ENCODE assay signal across 13 cellular contexts in genomic region chr12:40208707-40209106, GRCh38. TPM values are rescaled to one million over a fixed set of nuclear protein-coding genes. Genes with fewer than 3 reads are reported as not detected.
DNase-seq lines count a peak whose midpoint lies in the region; ATAC-seq and TF ChIP-seq lines count a peak whose summit lies in the region.
"Had no signal": no experiment of that assay in that cellular context is flagged by ENCODE, and none has a peak within 500 bp of the region (broad histone marks: within the 10 kb centered on the region; RNA-seq: fewer than 3 reads in every experiment).

No MANE protein-coding gene starts in this region.

- peak overlapping the region; percentile 74 for H3K4me2 ChIP-seq in OCI-LY3 (ENCODE audit: low read length)

- H3K4me1 ChIP-seq in OCI-LY3 (ENCODE audit: low read length) (peaks cover 29% of the 10 kb centered on the region), transverse colon (peaks cover 0 to 7% (median 0%) of the 10 kb centered on the region in 4 donors), SJCRH30 (no peaks in the 10 kb centered on the region)

- H3K27ac ChIP-seq in OCI-LY3 (ENCODE audit: low read length): peak overlapping the region; percentile 85
- peak overlapping the region in 3 of 4 donors; percentile 4 to 57 (median 8) for H3K27ac ChIP-seq in transverse colon
- H3K27ac ChIP-seq in SJCRH30: no peak overlapping the region

- H3K9me3 ChIP-seq in OCI-LY3 (ENCODE audit: insufficient read depth, low read length) (peaks cover 7% of the 10 kb centered on the region), transverse colon (no peaks in the 10 kb centered on the region), SJCRH30 (replicated peaks) (no peaks in the 10 kb centered on the region)

- TF ChIP-seq CTCF in OCI-LY3 (IDR thresholded peaks at IDR 0.05; ENCODE audit: low read depth, low read length): no peak
- no peak for TF ChIP-seq CTCF in transverse colon (IDR thresholded peaks at IDR 0.05)

- no peaks in the 10 kb centered on the region for H3K79me2 ChIP-seq in OCI-LY3 (ENCODE audit: low read length)

- no peaks in the 10 kb centered on the region for H3K27me3 ChIP-seq in OCI-LY3 (ENCODE audit: low read depth, low read length)
- H3K27me3 ChIP-seq in transverse colon: no peaks in the 10 kb centered on the region
- 0 out of 2 replicates have a peak, but pooled peaks cover under 1% of the 10 kb centered on the region for H3K27me3 ChIP-seq in SJCRH30

- no peaks in the 10 kb centered on the region for H4K20me1 ChIP-seq in OCI-LY3 (ENCODE audit: insufficient read depth, low read length)

- no peak for TF ChIP-seq EP300 in transverse colon (IDR thresholded peaks at IDR 0.05; ENCODE audit: low read depth)

- intact Hi-C loops in transverse colon (cut with DNase I; ENCODE audit: low total_unique reads): no loop called here

- no peak overlapping the region for H3K4me3 Mint-ChIP-seq in activated CD4-positive, alpha-beta memory T cell treated with anti-CD3 and anti-CD28 coated beads, Interleukin-2, amount 10 ng/mL, durations not matched to agents 7 days and 5 days
- H3K4me3 Mint-ChIP-seq: brain had no signal

- TF ChIP-seq POLR2A in transverse colon (IDR thresholded peaks at IDR 0.05): no peak

- H3K36me3 ChIP-seq in OCI-LY3 (replicated peaks; ENCODE audit: low read depth, low read length) (peaks cover 4% of the 10 kb centered on the region), transverse colon (no peaks in the 10 kb centered on the region), SJCRH30 (no peaks in the 10 kb centered on the region)
- H3K36me3 ChIP-seq: heart right ventricle had no signal

- CTCF ChIA-PET in activated CD4-positive, alpha-beta memory T cell treated with anti-CD3 and anti-CD28 coated beads, Interleukin-2, amount 10 ng/mL, durations not matched to agents 7 days and 5 days (lab: Charles Lee): no interaction called here

- DNase-seq in NCI-H524 treated with DMSO at 0.1 percent for 48 hours (lab: John Stamatoyannopoulos, UW): peak; percentile 4
- no peak for DNase-seq in NCI-H524 (lab: John Stamatoyannopoulos, UW)
- DNase-seq in transverse colon: peak; percentile 9
- no peak for DNase-seq in activated CD4-positive, alpha-beta memory T cell treated with anti-CD3 and anti-CD28 coated beads, Interleukin-2, amount 10 ng/mL, durations not matched to agents 7 days and 5 days
- DNase-seq in SJCRH30: no peak
- DNase-seq: 8988T; heart right ventricle; NCI-H2029 treated with DMSO at 0.1 percent for 48 hours; stimulated activated naive CD4-positive, alpha-beta T cell had no signal

- no peaks in the 10 kb centered on the region for H3K27me3 Mint-ChIP-seq in activated CD4-positive, alpha-beta memory T cell treated with anti-CD3 and anti-CD28 coated beads, Interleukin-2, amount 10 ng/mL, durations not matched to agents 7 days and 5 days
- H3K27me3 Mint-ChIP-seq: brain had no signal

- H3K4me3 ChIP-seq in OCI-LY3 (ENCODE audit: low read length) (peak overlapping the region; percentile 40), transverse colon (no peak overlapping the region), SJCRH30 (no peak overlapping the region)
- H3K4me3 ChIP-seq: heart right ventricle had no signal

- in situ Hi-C loops in transverse colon (cut with MboI; ENCODE audit: low pct_ligation_motif_present in 1 of 4, low pct_unique_long_range_greater_than_20kb in 1 of 4, low sequenced_read_pairs in 3 of 4): no loop called here

- H3K9ac ChIP-seq in OCI-LY3 (ENCODE audit: low read length): peak overlapping the region; percentile 36

- H3K36me3 Mint-ChIP-seq in activated CD4-positive, alpha-beta memory T cell treated with anti-CD3 and anti-CD28 coated beads, Interleukin-2, amount 10 ng/mL, durations not matched to agents 7 days and 5 days (ENCODE audit: low read depth): no peaks in the 10 kb centered on the region
- H3K36me3 Mint-ChIP-seq: brain had no signal

- H3K9me3 Mint-ChIP-seq in activated CD4-positive, alpha-beta memory T cell treated with anti-CD3 and anti-CD28 coated beads, Interleukin-2, amount 10 ng/mL, durations not matched to agents 7 days and 5 days: peaks cover 10% of the 10 kb centered on the region

- no peaks in the 10 kb centered on the region for H3K4me1 Mint-ChIP-seq in activated CD4-positive, alpha-beta memory T cell treated with anti-CD3 and anti-CD28 coated beads, Interleukin-2, amount 10 ng/mL, durations not matched to agents 7 days and 5 days
- H3K4me1 Mint-ChIP-seq: brain had no signal

- no peak overlapping the region for H3K27ac Mint-ChIP-seq in activated CD4-positive, alpha-beta memory T cell treated with anti-CD3 and anti-CD28 coated beads, Interleukin-2, amount 10 ng/mL, durations not matched to agents 7 days and 5 days
- H3K27ac Mint-ChIP-seq: brain had no signal

- 24 to 30% methylated on average over 2 of the region's 2 CpGs for WGBS in transverse colon (ENCODE audit: low coverage in 1 of 2), 2 donors

- POLR2A ChIA-PET in activated CD4-positive, alpha-beta memory T cell treated with anti-CD3 and anti-CD28 coated beads, Interleukin-2, amount 10 ng/mL, durations not matched to agents 7 days and 5 days (lab: Charles Lee): no interaction called here

- no peak overlapping the region for H2AFZ ChIP-seq in OCI-LY3 (ENCODE audit: low read depth, low read length)

- ATAC-seq in HG03025 (IDR thresholded peaks at IDR 0.05; ENCODE audit: low FRiP score, unreplicated experiment): peak; percentile 95
- no peak for ATAC-seq in HG02571 (IDR thresholded peaks at IDR 0.05; ENCODE audit: unreplicated experiment)

RNA-seq across cellular contexts. Expression of gene LRRK2, which starts 16.1 kb away (rescaled TPM):
- total RNA-seq in transverse colon: 10 to 100 TPM in 2 of 4 donors, 1 to 10 TPM in 2; 1.9 to 30.8 (median 7.9) TPM
- under 1 TPM; 0.05 to 0.25 TPM for total RNA-seq in activated CD4-positive, alpha-beta memory T cell treated with anti-CD3 and anti-CD28 coated beads, Interleukin-2, amount 10 ng/mL, durations not matched to agents 7 days and 5 days
- 0.04 TPM in 1 of 2 replicates, not detected in the other for total RNA-seq in SJCRH30 (2014; rRNA removed; shearing (Covaris generic))

Comparison
In these comparisons a context has a peak if more than half of its experiments do, and no peak if none do; other contexts are left out.
1. DNase-seq: peak in NCI-H524 treated with DMSO at 0.1 percent for 48 hours (single experiment) and transverse colon (single experiment); none in NCI-H524 (0 of 2), activated CD4-positive, alpha-beta memory T cell treated with anti-CD3 and anti-CD28 coated beads, Interleukin-2, amount 10 ng/mL, durations not matched to agents 7 days and 5 days (single experiment) and SJCRH30 (0 of 2).